In the genomic region with DNA sequence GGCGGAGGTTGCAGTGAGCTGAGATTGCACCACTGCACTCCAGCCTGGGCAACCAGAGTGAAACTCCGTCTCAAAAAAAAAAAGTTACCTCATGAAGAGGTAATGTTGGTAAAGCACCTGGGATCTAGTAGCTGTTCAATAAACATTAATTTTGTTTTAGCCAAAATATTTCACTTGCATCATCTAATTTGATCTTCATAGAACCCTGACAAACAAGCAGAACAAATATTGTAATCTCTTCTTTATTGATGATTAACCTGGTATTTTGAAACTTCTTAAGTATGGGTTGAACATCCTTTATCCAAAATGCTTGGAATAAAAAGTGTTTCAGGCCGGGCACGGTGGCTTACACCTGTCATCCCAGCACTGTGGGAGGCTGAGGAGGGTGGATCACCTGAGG, we compare ENCODE assay signal across 13 cellular contexts.
"Had no signal": no experiment of that assay in that cellular context is flagged by ENCODE, and none has a peak within 500 bp of the region (broad histone marks: within the 10 kb centered on the region; RNA-seq: fewer than 3 reads in every experiment).

No MANE protein-coding gene starts in this region.

- H3K27me3 Mint-ChIP-seq: activated CD4-positive, alpha-beta memory T cell treated with anti-CD3 and anti-CD28 coated beads, Interleukin-2, amount 10 ng/mL, durations not matched to agents 7 days and 5 days; brain; naive B cell; stimulated activated memory B cell treated with anti-CD40 and anti-IgM and Interleukin-4, amounts not matched to agents 10 μg/mL and 1 μg/mL and 100 μg/mL, for 72 hours; type B pancreatic cell had no signal

- H3K9me3 Mint-ChIP-seq: activated CD4-positive, alpha-beta memory T cell treated with anti-CD3 and anti-CD28 coated beads, Interleukin-2, amount 10 ng/mL, durations not matched to agents 7 days and 5 days; brain; naive B cell; stimulated activated memory B cell treated with anti-CD40 and anti-IgM and Interleukin-4, amounts not matched to agents 10 μg/mL and 1 μg/mL and 100 μg/mL, for 72 hours; type B pancreatic cell had no signal

- ATAC-seq: SK-N-SH treated with all-trans-retinoic acid at 6 μM for 48 hours had no signal

- DNase-seq: activated CD4-positive, alpha-beta memory T cell treated with anti-CD3 and anti-CD28 coated beads, Interleukin-2, amount 10 ng/mL, durations not matched to agents 7 days and 5 days; activated gamma-delta T cell; amygdala; cerebellar nuclear complex; hypothalamus; naive B cell; nucleus accumbens; SHP77; small intestine had no signal

- H3K4me3 Mint-ChIP-seq: activated CD4-positive, alpha-beta memory T cell treated with anti-CD3 and anti-CD28 coated beads, Interleukin-2, amount 10 ng/mL, durations not matched to agents 7 days and 5 days; brain; naive B cell; stimulated activated memory B cell treated with anti-CD40 and anti-IgM and Interleukin-4, amounts not matched to agents 10 μg/mL and 1 μg/mL and 100 μg/mL, for 72 hours; type B pancreatic cell had no signal

- H3K27ac Mint-ChIP-seq: brain; stimulated activated memory B cell treated with anti-CD40 and anti-IgM and Interleukin-4, amounts not matched to agents 10 μg/mL and 1 μg/mL and 100 μg/mL, for 72 hours; type B pancreatic cell had no signal

- H3K36me3 Mint-ChIP-seq: brain, type B pancreatic cell had no signal
